1 cellular context compared by ENCODE assay signal in the genomic region with DNA sequence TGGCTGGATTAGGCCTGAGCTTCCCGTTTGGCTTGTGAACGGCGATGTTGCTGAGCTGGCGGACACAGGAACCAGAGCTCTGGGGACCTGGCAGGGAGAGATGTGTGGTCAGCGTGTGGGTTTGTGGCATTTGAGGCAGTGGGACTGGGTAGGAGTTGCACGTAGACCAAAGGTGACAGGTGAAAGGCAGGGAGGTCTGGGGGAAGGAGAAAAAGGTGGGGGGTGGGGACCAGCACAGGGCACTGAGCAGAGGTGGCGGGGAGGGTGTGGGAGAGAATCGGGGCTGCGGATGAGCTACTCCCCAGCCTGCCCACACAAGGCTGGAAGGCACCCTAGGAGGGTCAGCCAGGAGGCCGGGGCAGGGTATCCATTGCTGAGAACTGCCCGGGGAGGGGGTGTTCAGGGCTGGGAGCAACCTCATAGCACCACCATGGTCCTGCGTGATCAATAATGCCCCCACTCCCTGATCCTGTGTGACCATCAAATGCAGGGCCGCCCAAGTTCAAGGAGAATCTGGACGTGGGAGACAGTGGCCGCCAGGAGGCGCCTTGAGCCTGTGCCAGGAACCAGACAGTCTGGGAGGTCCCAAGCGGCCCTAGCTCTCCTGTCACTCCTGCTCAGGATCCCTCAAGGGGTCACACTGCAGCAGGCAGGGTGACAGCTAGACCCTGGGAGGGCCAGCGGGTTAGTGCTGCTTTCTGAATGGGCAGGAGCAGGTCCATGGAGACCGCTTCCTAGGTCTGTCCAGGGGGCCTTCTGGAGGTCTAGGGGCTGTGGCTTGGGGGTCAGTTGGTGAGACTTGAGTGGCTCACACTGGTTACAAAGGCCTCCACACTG.
TF ChIP-seq lines count a peak whose summit lies in the region.

No MANE protein-coding gene starts in this region.

TF ChIP-seq in GM12878, 131 proteins besides CTCF, POLR2A, EP300 and RAD21:
- TF ChIP-seq ZBED1 (IDR thresholded peaks at IDR 0.05; ENCODE audit: borderline replicate concordance): no peak
- TF ChIP-seq, protein P1, sequence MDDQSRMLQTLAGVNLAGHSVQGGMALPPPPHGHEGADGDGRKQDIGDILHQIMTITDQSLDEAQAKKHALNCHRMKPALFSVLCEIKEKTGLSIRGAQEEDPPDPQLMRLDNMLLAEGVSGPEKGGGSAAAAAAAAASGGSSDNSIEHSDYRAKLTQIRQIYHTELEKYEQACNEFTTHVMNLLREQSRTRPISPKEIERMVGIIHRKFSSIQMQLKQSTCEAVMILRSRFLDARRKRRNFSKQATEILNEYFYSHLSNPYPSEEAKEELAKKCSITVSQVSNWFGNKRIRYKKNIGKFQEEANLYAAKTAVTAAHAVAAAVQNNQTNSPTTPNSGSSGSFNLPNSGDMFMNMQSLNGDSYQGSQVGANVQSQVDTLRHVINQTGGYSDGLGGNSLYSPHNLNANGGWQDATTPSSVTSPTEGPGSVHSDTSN (IDR thresholded peaks at IDR 0.05; ENCODE audit: insufficient replicate concordance, low read depth, low read length): peak; percentile 27
- peak; percentile 73; the same call in 1 of the 2 replicates for TF ChIP-seq SMC3 (IDR thresholded peaks at IDR 0.05; ENCODE audit: borderline replicate concordance, low read length)
- TF ChIP-seq, protein P2, sequence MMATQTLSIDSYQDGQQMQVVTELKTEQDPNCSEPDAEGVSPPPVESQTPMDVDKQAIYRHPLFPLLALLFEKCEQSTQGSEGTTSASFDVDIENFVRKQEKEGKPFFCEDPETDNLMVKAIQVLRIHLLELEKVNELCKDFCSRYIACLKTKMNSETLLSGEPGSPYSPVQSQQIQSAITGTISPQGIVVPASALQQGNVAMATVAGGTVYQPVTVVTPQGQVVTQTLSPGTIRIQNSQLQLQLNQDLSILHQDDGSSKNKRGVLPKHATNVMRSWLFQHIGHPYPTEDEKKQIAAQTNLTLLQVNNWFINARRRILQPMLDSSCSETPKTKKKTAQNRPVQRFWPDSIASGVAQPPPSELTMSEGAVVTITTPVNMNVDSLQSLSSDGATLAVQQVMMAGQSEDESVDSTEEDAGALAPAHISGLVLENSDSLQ (IDR thresholded peaks at IDR 0.05): peak; percentile 51; the same call in 1 of the 2 replicates
TF ChIP-seq in GM12878: peak in this region for 3.
